1 cellular context compared by ENCODE assay signal in the genomic region with DNA sequence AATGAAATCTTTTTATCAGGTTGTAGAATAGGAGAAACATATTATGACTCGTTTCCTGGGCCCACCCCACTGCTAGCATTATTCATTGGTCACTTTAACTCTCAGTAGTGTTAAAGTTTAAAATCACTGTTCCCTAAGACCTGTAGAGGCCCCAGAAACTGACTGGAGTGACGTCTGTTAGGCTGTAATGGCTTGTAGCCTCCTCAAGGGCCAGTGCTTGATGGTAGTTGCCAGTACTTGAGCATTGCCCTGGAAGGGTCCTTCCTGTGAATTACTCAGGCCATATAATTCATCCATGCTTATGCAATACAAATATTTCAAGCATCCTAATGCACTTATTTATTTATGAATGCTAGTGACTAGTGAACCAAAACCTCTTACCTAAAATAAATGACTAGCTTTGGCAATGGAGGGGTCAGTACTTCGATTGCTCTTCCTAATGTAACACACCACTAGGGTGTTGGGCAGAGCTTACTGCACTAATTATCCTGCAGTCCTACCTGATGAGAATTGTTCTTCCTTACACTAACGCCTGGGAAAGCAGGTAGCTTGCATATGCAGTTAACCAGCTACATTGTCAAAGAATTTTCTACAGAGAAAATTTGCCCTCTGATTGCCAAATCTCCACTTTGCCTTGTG.
TF ChIP-seq lines count a peak whose summit lies in the region.

No MANE protein-coding gene starts in this region.

TF ChIP-seq in H1, 55 proteins besides CTCF, POLR2A, EP300 and RAD21:
- no peak for TF ChIP-seq SRF (IDR thresholded peaks at IDR 0.05; ENCODE audit: low read depth, low read length)
- TF ChIP-seq SP1 (IDR thresholded peaks at IDR 0.05; ENCODE audit: low read depth, low read length): no peak
- TF ChIP-seq SIX5 (IDR thresholded peaks at IDR 0.05; ENCODE audit: low read depth, low read length): no peak
- TF ChIP-seq SIN3A (conservative IDR thresholded peaks at IDR 0.05 in 1 of 2, IDR thresholded peaks at IDR 0.05 in 1 of 2; ENCODE audit: low read depth in 1 of 2, low read length in 2 of 2): no peak
- TF ChIP-seq PHF8 (conservative IDR thresholded peaks at IDR 0.05; ENCODE audit: low read depth, low read length): no peak
- TF ChIP-seq POLR2AphosphoS5 (IDR thresholded peaks at IDR 0.05; ENCODE audit: low read depth, low read length): no peak
- TF ChIP-seq TAF7 (optimal IDR thresholded peaks at IDR 0.05; ENCODE audit: borderline replicate concordance, low read depth, low read length): no peak
- TF ChIP-seq RXRA (IDR thresholded peaks at IDR 0.05; ENCODE audit: insufficient read depth, low read depth, low read length): no peak
- no peak for TF ChIP-seq JUND (IDR thresholded peaks at IDR 0.05; ENCODE audit: low read length)
- TF ChIP-seq, protein P1, sequence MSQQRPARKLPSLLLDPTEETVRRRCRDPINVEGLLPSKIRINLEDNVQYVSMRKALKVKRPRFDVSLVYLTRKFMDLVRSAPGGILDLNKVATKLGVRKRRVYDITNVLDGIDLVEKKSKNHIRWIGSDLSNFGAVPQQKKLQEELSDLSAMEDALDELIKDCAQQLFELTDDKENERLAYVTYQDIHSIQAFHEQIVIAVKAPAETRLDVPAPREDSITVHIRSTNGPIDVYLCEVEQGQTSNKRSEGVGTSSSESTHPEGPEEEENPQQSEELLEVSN (IDR thresholded peaks at IDR 0.05): no peak
- no peak for TF ChIP-seq BCL11A (IDR thresholded peaks at IDR 0.05; ENCODE audit: low read depth in 2 of 2, low read length in 2 of 2)
- no peak for TF ChIP-seq JUN (IDR thresholded peaks at IDR 0.05; ENCODE audit: low read depth, low read length)
- TF ChIP-seq CBX5 (IDR thresholded peaks at IDR 0.05; ENCODE audit: low read depth, low read length): no peak
- TF ChIP-seq NRF1 (IDR thresholded peaks at IDR 0.05; ENCODE audit: low read depth, low read length): no peak
- no peak for TF ChIP-seq GTF2F1 (IDR thresholded peaks at IDR 0.05; ENCODE audit: borderline replicate concordance, low read depth, low read length)
- TF ChIP-seq, protein P2, sequence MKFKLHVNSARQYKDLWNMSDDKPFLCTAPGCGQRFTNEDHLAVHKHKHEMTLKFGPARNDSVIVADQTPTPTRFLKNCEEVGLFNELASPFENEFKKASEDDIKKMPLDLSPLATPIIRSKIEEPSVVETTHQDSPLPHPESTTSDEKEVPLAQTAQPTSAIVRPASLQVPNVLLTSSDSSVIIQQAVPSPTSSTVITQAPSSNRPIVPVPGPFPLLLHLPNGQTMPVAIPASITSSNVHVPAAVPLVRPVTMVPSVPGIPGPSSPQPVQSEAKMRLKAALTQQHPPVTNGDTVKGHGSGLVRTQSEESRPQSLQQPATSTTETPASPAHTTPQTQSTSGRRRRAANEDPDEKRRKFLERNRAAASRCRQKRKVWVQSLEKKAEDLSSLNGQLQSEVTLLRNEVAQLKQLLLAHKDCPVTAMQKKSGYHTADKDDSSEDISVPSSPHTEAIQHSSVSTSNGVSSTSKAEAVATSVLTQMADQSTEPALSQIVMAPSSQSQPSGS (IDR thresholded peaks at IDR 0.05; ENCODE audit: low read length): no peak
- TF ChIP-seq TBP (IDR thresholded peaks at IDR 0.05; ENCODE audit: low read depth, low read length): no peak
- TF ChIP-seq, protein P3, sequence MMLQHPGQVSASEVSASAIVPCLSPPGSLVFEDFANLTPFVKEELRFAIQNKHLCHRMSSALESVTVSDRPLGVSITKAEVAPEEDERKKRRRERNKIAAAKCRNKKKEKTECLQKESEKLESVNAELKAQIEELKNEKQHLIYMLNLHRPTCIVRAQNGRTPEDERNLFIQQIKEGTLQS (IDR thresholded peaks at IDR 0.05; ENCODE audit: insufficient read depth, low read depth, low read length): no peak
- TF ChIP-seq SAP30 (IDR thresholded peaks at IDR 0.05; ENCODE audit: insufficient read depth, insufficient replicate concordance, low read length): no peak
- no peak for TF ChIP-seq HDAC2 (IDR thresholded peaks at IDR 0.05; ENCODE audit: borderline replicate concordance in 1 of 2, low read depth in 2 of 2, low read length in 2 of 2)
